In genomic region chr6:9535106-9535505, GRCh38 we compare ENCODE assay signal across 8 cellular contexts.
"Had no signal": no experiment of that assay in that cellular context is flagged by ENCODE, and none has a peak within 500 bp of the region (broad histone marks: within the 10 kb centered on the region; RNA-seq: fewer than 3 reads in every experiment).

No MANE protein-coding gene starts in this region.

- FAIRE-seq: HepG2, K562 had no signal

- H2AFZ ChIP-seq: GM23248 had no signal

- H3K9ac ChIP-seq: GM23248 had no signal

- H3K9me3 ChIP-seq: HAP-1 had no signal

- DNase-seq: GM23248, GOT3, H7, KG1 had no signal

- H3K36me3 ChIP-seq: HAP-1 had no signal

- ATAC-seq: HCT116, HepG2, K562 had no signal

- H3K4me1 ChIP-seq: HAP-1 had no signal

- H3K27ac ChIP-seq: GM23248 had no signal

- H3K4me3 ChIP-seq: GM23248, HAP-1, K562 had no signal
